In the genomic region with DNA sequence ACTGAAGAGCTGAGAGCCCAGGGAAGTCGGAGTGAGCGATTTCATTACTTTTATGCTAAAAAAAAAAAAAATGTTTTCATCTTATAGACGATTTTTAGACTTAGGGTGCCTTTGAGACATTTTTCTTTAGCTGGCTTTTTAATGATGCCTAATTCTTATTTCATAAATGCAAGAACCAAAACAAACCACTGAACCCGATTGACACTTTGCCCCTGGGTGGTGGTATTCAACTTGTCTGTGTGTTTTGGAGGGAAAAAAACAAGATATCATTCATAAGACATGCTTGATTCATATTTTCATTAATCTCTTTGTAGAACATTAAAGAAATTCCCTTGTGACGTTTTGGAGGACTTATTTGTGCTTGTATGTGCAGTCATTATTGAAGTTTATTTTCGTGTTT, we compare ENCODE assay signal across 11 cellular contexts. TPM values are rescaled to one million over a fixed set of nuclear protein-coding genes. Genes with fewer than 3 reads are reported as not detected.
A peak's percentile ranks its signal among the peaks of the same experiment; 100 is the strongest.
DNase-seq lines count a peak whose midpoint lies in the region; ATAC-seq and TF ChIP-seq lines count a peak whose summit lies in the region.
"Had no signal": no experiment of that assay in that cellular context is flagged by ENCODE, and none has a peak within 500 bp of the region (broad histone marks: within the 10 kb centered on the region; RNA-seq: fewer than 3 reads in every experiment).

No MANE protein-coding gene starts in this region.

- H4K20me1 ChIP-seq in H9 (ENCODE audit: control insufficient read depth, insufficient read depth, insufficient read length), result no peaks in the 10 kb centered on the region

- H3K56ac ChIP-seq in H9 (ENCODE audit: insufficient read length, low read depth, low read length), result no peak overlapping the region

- ATAC-seq in aorta (ENCODE audit: low FRiP score), result no peak
- no peak for ATAC-seq in GM21528 (IDR thresholded peaks at IDR 0.05; ENCODE audit: low FRiP score, unreplicated experiment)
- no peak for ATAC-seq in GM18520 (IDR thresholded peaks at IDR 0.05; ENCODE audit: unreplicated experiment)

- no peak overlapping the region for H3K23ac ChIP-seq in H9 (ENCODE audit: insufficient read length, low read depth, low read length)

- no peak overlapping the region for H2BK15ac ChIP-seq in H9 (ENCODE audit: low read depth, low read length)

- WGBS in H9 (ENCODE audit: extremely low coverage, insufficient read length, low lambda C conversion rate), result no CpG with 5 or more reads among the region's 6 CpGs
- 89 to 90% methylated on average over 6 of the region's 6 CpGs for WGBS in aorta, 2 donors

- no peak overlapping the region for H3K14ac ChIP-seq in H9 (ENCODE audit: insufficient read depth, low read length)

- H3K4me1 Mint-ChIP-seq in H9, result peaks cover 23 to 40% of the 10 kb centered on the region in 2 experiments
- H3K4me1 Mint-ChIP-seq in activated T-helper 1 cell treated with anti-CD3 and anti-CD28 coated beads, Interleukin-12 subunit alpha, Interleukin-12 subunit beta, Interleukin-2, Interleukin-4 antibody, amounts not matched to agents 30 ng/mL and 10 ng/mL and 1 ng/mL, durations not matched to agents 14 hours and 24 hours and 36 hours (ENCODE audit: low read depth), result peaks cover 63% of the 10 kb centered on the region

- H3K27ac ChIP-seq in H9 (ENCODE audit: insufficient read length, low read depth, low read length) (no peak overlapping the region), skin epidermis (peak overlapping the region in 12 of 21 experiments; percentile 14 to 96 (median 90)), aorta (ENCODE audit: low read depth in 1 of 2, low read length in 2 of 2) (no peak overlapping the region)

- no peak overlapping the region for H3K18ac ChIP-seq in H9 (ENCODE audit: insufficient read length, low read depth, low read length)

- peak overlapping the region; percentile 81 to 89 for H3K4me3 Mint-ChIP-seq in H9
- peak overlapping the region; percentile 90 for H3K4me3 Mint-ChIP-seq in activated T-helper 1 cell treated with anti-CD3 and anti-CD28 coated beads, Interleukin-12 subunit alpha, Interleukin-12 subunit beta, Interleukin-2, Interleukin-4 antibody, amounts not matched to agents 30 ng/mL and 10 ng/mL and 1 ng/mL, durations not matched to agents 14 hours and 24 hours and 36 hours

- peak overlapping the region; percentile 79 for H3K9ac ChIP-seq in H9 (ENCODE audit: extremely low read depth, insufficient read length, low read length)
- H3K9ac ChIP-seq in iPS-15b (ENCODE audit: low read depth, low read length), result no peak overlapping the region

- H4K5ac ChIP-seq in H9 (ENCODE audit: insufficient read length, low read depth, low read length), result no peak overlapping the region

- H3K4me1 ChIP-seq in H9 (ENCODE audit: insufficient read depth, low read length), result peaks cover 3% of the 10 kb centered on the region; the same call in 1 of the 2 replicates
- H3K4me1 ChIP-seq in iPS-15b (ENCODE audit: control insufficient read depth, insufficient read depth, low read length), result peaks cover 7% of the 10 kb centered on the region
- H3K4me1 ChIP-seq in aorta (ENCODE audit: control insufficient read depth in 1 of 2, insufficient read depth in 2 of 2, low read length in 2 of 2), result peaks cover 0 to 3% of the 10 kb centered on the region in 2 donors

- no peaks in the 10 kb centered on the region for H3K27me3 ChIP-seq in H9 (ENCODE audit: insufficient read depth, low read length)
- no peaks in the 10 kb centered on the region for H3K27me3 ChIP-seq in iPS-15b (ENCODE audit: control insufficient read depth, insufficient read depth, low read length)
- H3K27me3 ChIP-seq in aorta (ENCODE audit: control insufficient read depth in 1 of 2, insufficient read depth in 2 of 2, low read length in 1 of 2), result no peaks in the 10 kb centered on the region

- H3K36me3 Mint-ChIP-seq in H9 (ENCODE audit: insufficient read depth in 1 of 3, low read depth in 3 of 3), result peaks cover 5 to 40% (median 21%) of the 10 kb centered on the region in 3 experiments
- peaks cover 27% of the 10 kb centered on the region for H3K36me3 Mint-ChIP-seq in activated T-helper 1 cell treated with anti-CD3 and anti-CD28 coated beads, Interleukin-12 subunit alpha, Interleukin-12 subunit beta, Interleukin-2, Interleukin-4 antibody, amounts not matched to agents 30 ng/mL and 10 ng/mL and 1 ng/mL, durations not matched to agents 14 hours and 24 hours and 36 hours (ENCODE audit: low read depth)

- H3K27ac Mint-ChIP-seq in H9, result 0 out of 7 replicates have a peak overlapping the region, but pooled peaks of 1 of the 3 experiments have one; percentile 12
- H3K27ac Mint-ChIP-seq in activated T-helper 1 cell treated with anti-CD3 and anti-CD28 coated beads, Interleukin-12 subunit alpha, Interleukin-12 subunit beta, Interleukin-2, Interleukin-4 antibody, amounts not matched to agents 30 ng/mL and 10 ng/mL and 1 ng/mL, durations not matched to agents 14 hours and 24 hours and 36 hours, result no peak overlapping the region

- H3K4me2 ChIP-seq in H9 (ENCODE audit: insufficient read depth, insufficient read length, low read length), result peak overlapping the region; percentile 83

- peaks cover 3% of the 10 kb centered on the region; the same call in 1 of the 2 replicates for H3K79me2 ChIP-seq in H9 (ENCODE audit: insufficient read depth, low read length)

- peaks cover 4% of the 10 kb centered on the region in 2 experiments; a peak in 3 of 5 replicates for H3K9me3 Mint-ChIP-seq in H9
- no peaks in the 10 kb centered on the region for H3K9me3 Mint-ChIP-seq in activated T-helper 1 cell treated with anti-CD3 and anti-CD28 coated beads, Interleukin-12 subunit alpha, Interleukin-12 subunit beta, Interleukin-2, Interleukin-4 antibody, amounts not matched to agents 30 ng/mL and 10 ng/mL and 1 ng/mL, durations not matched to agents 14 hours and 24 hours and 36 hours

- no peak overlapping the region for H2AK5ac ChIP-seq in H9 (ENCODE audit: insufficient read length, low read length)

- no peak overlapping the region for H3K4ac ChIP-seq in H9 (ENCODE audit: low read depth, low read length)

- no peak overlapping the region for H2AFZ ChIP-seq in H9 (ENCODE audit: low read length)

- H4K8ac ChIP-seq in H9 (replicated peaks; ENCODE audit: insufficient read length, low read depth, low read length), result no peak overlapping the region

- H3K79me1 ChIP-seq in H9 (ENCODE audit: insufficient read depth, low read depth, low read length, poor library complexity, severe bottlenecking), result peaks cover 2% of the 10 kb centered on the region

- H4K91ac ChIP-seq in H9 (ENCODE audit: insufficient read length, low read depth, low read length), result no peak overlapping the region

- H3K9me3 ChIP-seq in H9 (ENCODE audit: control insufficient read depth, low read depth, low read length) (no peaks in the 10 kb centered on the region), iPS-15b (ENCODE audit: control insufficient read depth, insufficient read depth, low read length) (no peaks in the 10 kb centered on the region), aorta (ENCODE audit: control insufficient read depth, low read length) (no peaks in the 10 kb centered on the region)

- no peak overlapping the region for H3T11ph ChIP-seq in H9 (ENCODE audit: low read length)

- H2BK5ac ChIP-seq in H9 (ENCODE audit: insufficient read length, low read length), result no peak overlapping the region

- peaks cover 5% of the 10 kb centered on the region for H3K27me3 Mint-ChIP-seq in H9 (ENCODE audit: low read depth)
- H3K27me3 Mint-ChIP-seq in activated T-helper 1 cell treated with anti-CD3 and anti-CD28 coated beads, Interleukin-12 subunit alpha, Interleukin-12 subunit beta, Interleukin-2, Interleukin-4 antibody, amounts not matched to agents 30 ng/mL and 10 ng/mL and 1 ng/mL, durations not matched to agents 14 hours and 24 hours and 36 hours (ENCODE audit: insufficient read depth), result peaks cover 9% of the 10 kb centered on the region

- H2BK120ac ChIP-seq in H9 (ENCODE audit: low read depth, low read length, poor library complexity, severe bottlenecking), result no peak overlapping the region

- H3K23me2 ChIP-seq in H9 (ENCODE audit: insufficient read length, low read depth, low read length, poor library complexity, severe bottlenecking), result peaks cover 18% of the 10 kb centered on the region

- H3K36me3 ChIP-seq in iPS-15b (ENCODE audit: control insufficient read depth, insufficient read depth, low read length), result no peaks in the 10 kb centered on the region
- no peaks in the 10 kb centered on the region for H3K36me3 ChIP-seq in aorta (ENCODE audit: control insufficient read depth in 1 of 2, insufficient read depth in 2 of 2, low read length in 1 of 2)

- TF ChIP-seq CTCF in H9 (conservative IDR thresholded peaks at IDR 0.05), result no peak

- H2BK12ac ChIP-seq in H9 (ENCODE audit: insufficient read length, low read depth, low read length), result no peak overlapping the region

- DNase-seq in H9, result no peak
- DNase-seq in activated T-helper 1 cell treated with anti-CD3 and anti-CD28 coated beads, Interleukin-12 subunit alpha, Interleukin-12 subunit beta, Interleukin-2, Interleukin-4 antibody, amounts not matched to agents 30 ng/mL and 10 ng/mL and 1 ng/mL, durations not matched to agents 14 hours and 24 hours and 36 hours (ENCODE audit: low spot score), result no peak
- no peak for DNase-seq in NCI-H774 (lab: John Stamatoyannopoulos, UW)
- DNase-seq in aorta, result no peak
- DNase-seq: activated effector memory CD4-positive, alpha-beta T cell treated with Interleukin-2 at 50 U/mL for 16 hours; NCI-H1436 treated with DMSO at 0.1 percent for 48 hours; stimulated activated CD4-positive, alpha-beta T cell treated with anti-CD3 and anti-CD28 coated beads, Interleukin-1b, Interleukin-23, amount 100 ng/mL, for 48 hours had no signal

- H3K4me3 ChIP-seq in iPS-15b (ENCODE audit: low read depth, low read length) (peak overlapping the region; percentile 65), skin epidermis (peak overlapping the region; percentile 90 to 98 (median 94)), aorta (ENCODE audit: low read length in 2 of 2) (peak overlapping the region in 1 of 2 donors; percentile 87)

- no peak overlapping the region for H2BK20ac ChIP-seq in H9 (ENCODE audit: low read depth, low read length, poor library complexity, severe bottlenecking)

- intact Hi-C loops in activated T-helper 1 cell treated with anti-CD3 and anti-CD28 coated beads, Interleukin-12 subunit alpha, Interleukin-12 subunit beta, Interleukin-2, Interleukin-4 antibody, amounts not matched to agents 30 ng/mL and 10 ng/mL and 1 ng/mL, durations not matched to agents 14 hours and 24 hours and 36 hours (cut with micrococcal nuclease), result loop anchor here (5.0 to 10.0 kb wide), 4 partner anchors 97 to 1542 kb away; a partner anchor contains a TSS
- intact Hi-C loops in aorta (cut with DNase I), result loop anchor here (5.0 to 10.0 kb wide), 3 partner anchors 108 to 488 kb away; no protein-coding TSS in a partner anchor

RNA-seq across cellular contexts. Expression of a gene that starts 2.4 kb away (rescaled TPM):
- 35.1 and 36.5 TPM in 2 replicates for total RNA-seq in H9 (2021)
- 25.1 and 25.4 TPM in 2 replicates for total RNA-seq in activated T-helper 1 cell treated with anti-CD3 and anti-CD28 coated beads, Interleukin-12 subunit alpha, Interleukin-12 subunit beta, Interleukin-2, Interleukin-4 antibody, amounts not matched to agents 30 ng/mL and 10 ng/mL and 1 ng/mL, durations not matched to agents 14 hours and 24 hours and 36 hours
- 10 to 100 TPM; 36.7 to 38.3 TPM for total RNA-seq in aorta
- 1 to 10 TPM; 6.0 to 7.9 TPM for polyA plus RNA-seq in aorta

Comparison
In these comparisons a context has a peak if more than half of its experiments do, and no peak if none do; other contexts are left out.
1. H3K27ac ChIP-seq: peak in skin epidermis (12 of 21); none in H9 (single experiment) and aorta (0 of 2).